Comparison of ENCODE assay signal across 12 cellular contexts in the genomic region with DNA sequence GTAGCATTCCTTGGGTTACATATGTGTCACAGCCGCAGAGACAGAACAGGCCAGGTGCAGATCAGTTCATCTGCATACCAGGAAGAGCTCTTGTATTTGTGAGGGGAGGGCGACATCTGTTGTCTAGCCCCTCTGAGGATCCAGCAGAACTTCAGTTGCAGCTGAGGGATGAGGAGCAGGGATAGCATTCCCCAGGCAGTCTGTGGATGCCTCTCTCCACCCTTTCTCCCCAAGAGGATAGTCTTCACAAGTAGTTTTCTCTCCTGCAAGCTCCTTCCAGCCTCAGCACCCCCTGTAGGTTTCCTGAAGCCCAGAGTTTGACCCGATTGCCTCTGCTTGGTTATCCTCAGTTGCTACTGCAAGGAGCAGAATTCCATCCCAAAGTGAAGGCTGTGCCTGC. TPM values are rescaled to one million over a fixed set of nuclear protein-coding genes. Genes with fewer than 3 reads are reported as not detected.
A peak's percentile ranks its signal among the peaks of the same experiment; 100 is the strongest.
DNase-seq lines count a peak whose midpoint lies in the region; ATAC-seq and TF ChIP-seq lines count a peak whose summit lies in the region.
"Had no signal": no experiment of that assay in that cellular context is flagged by ENCODE, and none has a peak within 500 bp of the region (broad histone marks: within the 10 kb centered on the region; RNA-seq: fewer than 3 reads in every experiment).

No MANE protein-coding gene starts in this region.

- H3K4me1 Mint-ChIP-seq in activated T-helper 1 cell treated with anti-CD3 and anti-CD28 coated beads, Interleukin-12 subunit alpha, Interleukin-12 subunit beta, Interleukin-2, Interleukin-4 antibody, amounts not matched to agents 30 ng/mL and 10 ng/mL and 1 ng/mL, durations not matched to agents 14 hours and 24 hours and 36 hours (ENCODE audit: low read depth): peaks cover 75% of the 10 kb centered on the region
- peaks cover 44% of the 10 kb centered on the region for H3K4me1 Mint-ChIP-seq in glutamatergic neuron (ENCODE audit: low read depth, unreplicated experiment)

- peak overlapping the region; percentile 100 for H3K4me3 Mint-ChIP-seq in activated T-helper 1 cell treated with anti-CD3 and anti-CD28 coated beads, Interleukin-12 subunit alpha, Interleukin-12 subunit beta, Interleukin-2, Interleukin-4 antibody, amounts not matched to agents 30 ng/mL and 10 ng/mL and 1 ng/mL, durations not matched to agents 14 hours and 24 hours and 36 hours
- H3K4me3 Mint-ChIP-seq in glutamatergic neuron (ENCODE audit: unreplicated experiment): peak overlapping the region; percentile 97

- DNase-seq in cardiac septum (ENCODE audit: low spot score): peak; percentile 20
- DNase-seq in left ventricle myocardium inferior: no peak
- DNase-seq in activated T-helper 1 cell treated with anti-CD3 and anti-CD28 coated beads, Interleukin-12 subunit alpha, Interleukin-12 subunit beta, Interleukin-2, Interleukin-4 antibody, amounts not matched to agents 30 ng/mL and 10 ng/mL and 1 ng/mL, durations not matched to agents 14 hours and 24 hours and 36 hours (ENCODE audit: low spot score): no peak
- no peak for DNase-seq in glutamatergic neuron
- DNase-seq in upper lobe of right lung: no peak
- no peak for DNase-seq in stimulated activated CD4-positive, alpha-beta T cell treated with anti-CD3 and anti-CD28 coated beads, Interleukin-4, amount 100 ng/mL, for 24 hours
- no peak for DNase-seq in activated CD4-positive, CD25-positive, alpha-beta regulatory T cell treated with anti-CD3 and anti-CD28 coated beads, Interleukin-2, amount 50 U/mL, for 72 hours
- DNase-seq: COR-L47; stimulated activated CD4-positive, alpha-beta T cell treated with anti-CD3 and anti-CD28 coated beads, Interleukin-2, amount 100 ng/mL, for 24 hours had no signal

- no peak overlapping the region for H3K27ac ChIP-seq in left ventricle myocardium inferior (replicated peaks)
- H3K27ac ChIP-seq in upper lobe of right lung: no peak overlapping the region

- H3K27me3 ChIP-seq in left ventricle myocardium inferior (ENCODE audit: low read depth): peaks cover 72% of the 10 kb centered on the region
- no peaks in the 10 kb centered on the region for H3K27me3 ChIP-seq in upper lobe of right lung

- H3K27me3 Mint-ChIP-seq in activated T-helper 1 cell treated with anti-CD3 and anti-CD28 coated beads, Interleukin-12 subunit alpha, Interleukin-12 subunit beta, Interleukin-2, Interleukin-4 antibody, amounts not matched to agents 30 ng/mL and 10 ng/mL and 1 ng/mL, durations not matched to agents 14 hours and 24 hours and 36 hours (ENCODE audit: insufficient read depth): no peaks in the 10 kb centered on the region
- peaks cover 16% of the 10 kb centered on the region for H3K27me3 Mint-ChIP-seq in glutamatergic neuron (ENCODE audit: unreplicated experiment)

- ATAC-seq in upper lobe of right lung: no peak
- ATAC-seq in GM21723 (IDR thresholded peaks at IDR 0.05; ENCODE audit: unreplicated experiment): no peak

- H3K36me3 Mint-ChIP-seq in activated T-helper 1 cell treated with anti-CD3 and anti-CD28 coated beads, Interleukin-12 subunit alpha, Interleukin-12 subunit beta, Interleukin-2, Interleukin-4 antibody, amounts not matched to agents 30 ng/mL and 10 ng/mL and 1 ng/mL, durations not matched to agents 14 hours and 24 hours and 36 hours (ENCODE audit: low read depth): peaks cover 60% of the 10 kb centered on the region
- peaks cover 16% of the 10 kb centered on the region for H3K36me3 Mint-ChIP-seq in glutamatergic neuron (ENCODE audit: unreplicated experiment)

- peak overlapping the region; percentile 44 for H3K27ac Mint-ChIP-seq in activated T-helper 1 cell treated with anti-CD3 and anti-CD28 coated beads, Interleukin-12 subunit alpha, Interleukin-12 subunit beta, Interleukin-2, Interleukin-4 antibody, amounts not matched to agents 30 ng/mL and 10 ng/mL and 1 ng/mL, durations not matched to agents 14 hours and 24 hours and 36 hours
- H3K27ac Mint-ChIP-seq in glutamatergic neuron (ENCODE audit: unreplicated experiment): peak overlapping the region; percentile 75

- intact Hi-C loops in cardiac septum (cut with DNase I) (loop anchor here (10.0 kb wide), 1 partner anchor 165 kb away; a partner anchor contains a TSS), left ventricle myocardium inferior (cut with micrococcal nuclease) (no loop called here), upper lobe of right lung (cut with DNase I) (no loop called here)
- intact Hi-C loops in activated T-helper 1 cell treated with anti-CD3 and anti-CD28 coated beads, Interleukin-12 subunit alpha, Interleukin-12 subunit beta, Interleukin-2, Interleukin-4 antibody, amounts not matched to agents 30 ng/mL and 10 ng/mL and 1 ng/mL, durations not matched to agents 14 hours and 24 hours and 36 hours (cut with micrococcal nuclease): loop anchor here (10.0 kb wide), 1 partner anchor 565 kb away; a partner anchor contains a TSS

- no peak overlapping the region for H3K4me3 ChIP-seq in left ventricle myocardium inferior
- peak overlapping the region; percentile 72 for H3K4me3 ChIP-seq in upper lobe of right lung

- H3K9me3 Mint-ChIP-seq in activated T-helper 1 cell treated with anti-CD3 and anti-CD28 coated beads, Interleukin-12 subunit alpha, Interleukin-12 subunit beta, Interleukin-2, Interleukin-4 antibody, amounts not matched to agents 30 ng/mL and 10 ng/mL and 1 ng/mL, durations not matched to agents 14 hours and 24 hours and 36 hours: no peaks in the 10 kb centered on the region
- H3K9me3 Mint-ChIP-seq in glutamatergic neuron (ENCODE audit: unreplicated experiment): peaks cover 23% of the 10 kb centered on the region

- H3K36me3 ChIP-seq in left ventricle myocardium inferior (no peaks in the 10 kb centered on the region), upper lobe of right lung (peaks cover 16% of the 10 kb centered on the region)

- no peaks in the 10 kb centered on the region for H3K9me3 ChIP-seq in left ventricle myocardium inferior (replicated peaks)
- H3K9me3 ChIP-seq in upper lobe of right lung: no peaks in the 10 kb centered on the region

- no peak for TF ChIP-seq CTCF in left ventricle myocardium inferior (IDR thresholded peaks at IDR 0.05; ENCODE audit: borderline replicate concordance)
- TF ChIP-seq CTCF in glutamatergic neuron (IDR thresholded peaks at IDR 0.05; ENCODE audit: partially characterized antibody, unreplicated experiment): no peak
- TF ChIP-seq CTCF in upper lobe of right lung (IDR thresholded peaks at IDR 0.05): no peak

- H3K4me1 ChIP-seq in left ventricle myocardium inferior: peaks cover 22% of the 10 kb centered on the region
- H3K4me1 ChIP-seq in upper lobe of right lung: peaks cover 9% of the 10 kb centered on the region

RNA-seq across cellular contexts. Expression of a gene that starts 2.6 kb away (rescaled TPM):
- 16.8 TPM for total RNA-seq in cardiac septum
- 4.8 TPM for total RNA-seq in left ventricle myocardium inferior
- 194 TPM in 2 replicates for total RNA-seq in activated T-helper 1 cell treated with anti-CD3 and anti-CD28 coated beads, Interleukin-12 subunit alpha, Interleukin-12 subunit beta, Interleukin-2, Interleukin-4 antibody, amounts not matched to agents 30 ng/mL and 10 ng/mL and 1 ng/mL, durations not matched to agents 14 hours and 24 hours and 36 hours
- total RNA-seq in glutamatergic neuron (ENCODE audit: unreplicated experiment): 589 TPM
- 276 TPM for total RNA-seq in upper lobe of right lung

RNA-seq across cellular contexts. Expression of a gene that starts 19.6 kb away (rescaled TPM):
- total RNA-seq in cardiac septum: not detected
- total RNA-seq in left ventricle myocardium inferior: not detected
- not detected in 2 replicates for total RNA-seq in activated T-helper 1 cell treated with anti-CD3 and anti-CD28 coated beads, Interleukin-12 subunit alpha, Interleukin-12 subunit beta, Interleukin-2, Interleukin-4 antibody, amounts not matched to agents 30 ng/mL and 10 ng/mL and 1 ng/mL, durations not matched to agents 14 hours and 24 hours and 36 hours
- total RNA-seq in glutamatergic neuron (ENCODE audit: unreplicated experiment): 0.44 TPM
- total RNA-seq in upper lobe of right lung: 2.1 TPM
- total RNA-seq: dermis microvascular lymphatic vessel endothelial cell, HT1080 had no signal

Comparison
In these comparisons a context has a peak if more than half of its experiments do, and no peak if none do; other contexts are left out.
1. intact Hi-C loops: an anchor here in cardiac septum (10.0 kb wide) and activated T-helper 1 cell treated with anti-CD3 and anti-CD28 coated beads, Interleukin-12 subunit alpha, Interleukin-12 subunit beta, Interleukin-2, Interleukin-4 antibody, amounts not matched to agents 30 ng/mL and 10 ng/mL and 1 ng/mL, durations not matched to agents 14 hours and 24 hours and 36 hours (10.0 kb wide); none called in left ventricle myocardium inferior and upper lobe of right lung.
2. RNA of a gene that starts 2.6 kb away (total RNA-seq): 589 TPM in glutamatergic neuron (single experiment), 276 TPM in upper lobe of right lung (single experiment) and 194 TPM in activated T-helper 1 cell treated with anti-CD3 and anti-CD28 coated beads, Interleukin-12 subunit alpha, Interleukin-12 subunit beta, Interleukin-2, Interleukin-4 antibody, amounts not matched to agents 30 ng/mL and 10 ng/mL and 1 ng/mL, durations not matched to agents 14 hours and 24 hours and 36 hours; 16.8 TPM in cardiac septum (single experiment) and 4.8 TPM in left ventricle myocardium inferior (single experiment); every median in the first group is over 10 times any median in the second.